Comparison of ENCODE assay signal across 12 cellular contexts in the genomic region with DNA sequence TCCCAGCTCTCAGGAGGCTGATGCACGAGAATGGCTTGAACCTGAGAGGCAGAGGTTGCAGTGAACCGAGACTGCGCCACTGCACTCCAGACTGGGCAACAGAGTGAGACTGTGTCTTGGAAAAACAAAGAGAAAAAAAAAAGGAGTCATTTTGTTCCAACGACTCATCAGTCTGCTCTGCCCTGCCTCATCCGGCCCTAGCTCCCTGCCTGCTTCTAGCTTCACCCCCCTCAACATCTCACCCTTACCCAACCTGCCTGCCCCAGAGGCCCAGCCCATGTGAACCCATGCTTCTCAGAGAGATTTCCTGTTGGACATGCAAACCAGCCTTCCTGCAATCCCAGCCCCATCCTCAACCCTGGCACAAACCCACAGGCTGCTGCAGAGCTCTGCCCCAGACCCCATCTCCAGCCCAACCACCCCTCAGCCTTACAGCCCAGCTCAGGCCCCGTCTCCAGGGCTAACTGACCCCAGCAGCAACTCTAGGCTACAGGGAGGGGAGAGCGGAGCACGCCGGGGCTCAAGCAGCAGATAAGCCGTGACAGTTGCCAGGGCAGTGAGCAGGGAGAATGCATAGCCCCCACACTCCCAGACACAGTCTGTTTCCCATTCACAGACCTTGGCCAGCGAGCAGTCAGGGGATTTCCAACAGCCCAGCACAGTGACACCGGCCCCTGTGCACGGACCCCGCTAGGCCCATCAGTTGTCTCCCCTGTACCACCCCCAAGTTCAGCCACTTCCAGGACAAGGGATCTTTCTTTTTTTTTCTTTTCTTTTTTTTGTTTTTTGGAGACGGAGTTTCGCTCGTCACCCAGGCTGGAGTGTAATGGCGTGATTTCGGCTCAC.
DNase-seq lines count a peak whose midpoint lies in the region; ATAC-seq and TF ChIP-seq lines count a peak whose summit lies in the region.
"Had no signal": no experiment of that assay in that cellular context is flagged by ENCODE, and none has a peak within 500 bp of the region (broad histone marks: within the 10 kb centered on the region; RNA-seq: fewer than 3 reads in every experiment).

No MANE protein-coding gene starts in this region.

- H3K27me3 ChIP-seq in OCI-LY1 (ENCODE audit: insufficient read depth, low read length) (no peaks in the 10 kb centered on the region), neural progenitor cell (no peaks in the 10 kb centered on the region)

- H3K27me3 Mint-ChIP-seq in effector memory CD8-positive, alpha-beta T cell, result no peaks in the 10 kb centered on the region
- no peaks in the 10 kb centered on the region for H3K27me3 Mint-ChIP-seq in neural progenitor cell (ENCODE audit: insufficient read depth, low read depth)
- H3K27me3 Mint-ChIP-seq in activated CD4-positive, alpha-beta T cell treated with anti-CD3 and anti-CD28 coated beads, Interleukin-2, amount 10 ng/mL, durations not matched to agents 7 days and 5 days, result no peaks in the 10 kb centered on the region

- H3K9me3 Mint-ChIP-seq in effector memory CD8-positive, alpha-beta T cell, result no peaks in the 10 kb centered on the region
- no peaks in the 10 kb centered on the region for H3K9me3 Mint-ChIP-seq in neural progenitor cell
- no peaks in the 10 kb centered on the region for H3K9me3 Mint-ChIP-seq in activated CD4-positive, alpha-beta T cell treated with anti-CD3 and anti-CD28 coated beads, Interleukin-2, amount 10 ng/mL, durations not matched to agents 7 days and 5 days

- H3K4me3 ChIP-seq in OCI-LY1 (ENCODE audit: low read depth, low read length, poor library complexity, severe bottlenecking), result no peak overlapping the region
- H3K4me3 ChIP-seq in neural progenitor cell, result no peak overlapping the region
- H3K4me3 ChIP-seq: HAP-1 had no signal

- H3K9me2 ChIP-seq in OCI-LY1 (ENCODE audit: low read depth, low read length), result no peaks in the 10 kb centered on the region

- peaks cover 0 to 4% of the 10 kb centered on the region in 2 donors for H3K4me1 Mint-ChIP-seq in effector memory CD8-positive, alpha-beta T cell (ENCODE audit: low read depth in 2 of 2)
- H3K4me1 Mint-ChIP-seq in neural progenitor cell, result peaks cover 28% of the 10 kb centered on the region
- H3K4me1 Mint-ChIP-seq in activated CD4-positive, alpha-beta T cell treated with anti-CD3 and anti-CD28 coated beads, Interleukin-2, amount 10 ng/mL, durations not matched to agents 7 days and 5 days, result peaks cover 1% of the 10 kb centered on the region

- POLR2A ChIA-PET in activated CD4-positive, alpha-beta T cell treated with anti-CD3 and anti-CD28 coated beads, Interleukin-2, amount 10 ng/mL, durations not matched to agents 7 days and 5 days (lab: Charles Lee), result no interaction called here

- H3K9ac ChIP-seq in OCI-LY1 (ENCODE audit: low read length), result no peak overlapping the region; the same call in 1 of the 2 replicates
- no peak overlapping the region for H3K9ac ChIP-seq in neural progenitor cell

- no peaks in the 10 kb centered on the region for H3K9me3 ChIP-seq in OCI-LY1 (ENCODE audit: low read length)
- no peaks in the 10 kb centered on the region for H3K9me3 ChIP-seq in neural progenitor cell (ENCODE audit: low read depth)
- H3K9me3 ChIP-seq: HAP-1 had no signal

- peaks cover 25% of the 10 kb centered on the region for H3K36me3 Mint-ChIP-seq in effector memory CD8-positive, alpha-beta T cell (ENCODE audit: insufficient read depth)
- peaks cover 6% of the 10 kb centered on the region for H3K36me3 Mint-ChIP-seq in neural progenitor cell
- H3K36me3 Mint-ChIP-seq in activated CD4-positive, alpha-beta T cell treated with anti-CD3 and anti-CD28 coated beads, Interleukin-2, amount 10 ng/mL, durations not matched to agents 7 days and 5 days (ENCODE audit: low read depth), result no peaks in the 10 kb centered on the region

- no peak overlapping the region for H3K4me3 Mint-ChIP-seq in effector memory CD8-positive, alpha-beta T cell
- H3K4me3 Mint-ChIP-seq in neural progenitor cell, result peak overlapping the region; percentile 12
- H3K4me3 Mint-ChIP-seq in activated CD4-positive, alpha-beta T cell treated with anti-CD3 and anti-CD28 coated beads, Interleukin-2, amount 10 ng/mL, durations not matched to agents 7 days and 5 days, result no peak overlapping the region

- H3K27ac ChIP-seq in OCI-LY1 (ENCODE audit: low read depth, low read length, poor library complexity, severe bottlenecking) (peak overlapping the region; percentile 52), neural progenitor cell (no peak overlapping the region)

- H3K79me2 ChIP-seq in OCI-LY1 (ENCODE audit: insufficient read depth, low read length), result no peaks in the 10 kb centered on the region
- H3K79me2 ChIP-seq in neural progenitor cell (ENCODE audit: low read depth), result no peaks in the 10 kb centered on the region

- no peak for ATAC-seq in effector memory CD8-positive, alpha-beta T cell (replicated peaks)
- ATAC-seq in HG02623 (IDR thresholded peaks at IDR 0.05; ENCODE audit: unreplicated experiment), result no peak

- H3K36me3 ChIP-seq in OCI-LY1 (ENCODE audit: insufficient read depth, low read length) (peaks cover 30% of the 10 kb centered on the region), neural progenitor cell (no peaks in the 10 kb centered on the region)

- H2AFZ ChIP-seq in OCI-LY1 (ENCODE audit: low read length), result no peak overlapping the region
- H2AFZ ChIP-seq in neural progenitor cell (replicated peaks), result no peak overlapping the region

- H3K27ac Mint-ChIP-seq in effector memory CD8-positive, alpha-beta T cell, result peak overlapping the region; percentile 84 to 85
- H3K27ac Mint-ChIP-seq in neural progenitor cell, result peak overlapping the region; percentile 91
- H3K27ac Mint-ChIP-seq in activated CD4-positive, alpha-beta T cell treated with anti-CD3 and anti-CD28 coated beads, Interleukin-2, amount 10 ng/mL, durations not matched to agents 7 days and 5 days, result no peak overlapping the region

- no peak overlapping the region; the same call in 1 of the 2 replicates for H3K4me2 ChIP-seq in OCI-LY1 (ENCODE audit: low read length)
- H3K4me2 ChIP-seq in neural progenitor cell, result no peak overlapping the region

- H3F3A ChIP-seq in OCI-LY1 (ENCODE audit: insufficient read depth, low read length), result no peaks in the 10 kb centered on the region
- peaks cover 4% of the 10 kb centered on the region for H3F3A ChIP-seq in neural progenitor cell (ENCODE audit: low read depth)

- peaks cover 19% of the 10 kb centered on the region for H3K4me1 ChIP-seq in OCI-LY1 (ENCODE audit: insufficient read depth, low read length, severe bottlenecking)
- peaks cover 5% of the 10 kb centered on the region for H3K4me1 ChIP-seq in neural progenitor cell

- H4K20me1 ChIP-seq in OCI-LY1 (ENCODE audit: insufficient read depth, low read length) (no peaks in the 10 kb centered on the region), neural progenitor cell (ENCODE audit: low read depth) (peaks cover 3% of the 10 kb centered on the region)

- DNase-seq in ELF-1 (ENCODE audit: low read depth, low spot score), result peak; percentile 66
- DNase-seq in effector memory CD8-positive, alpha-beta T cell, result no peak
- DNase-seq in neural progenitor cell (ENCODE audit: low spot score), result no peak
- no peak for DNase-seq in HPDE6-E6E7 (ENCODE audit: extremely low spot score)
- DNase-seq in stimulated activated CD4-positive, alpha-beta T cell treated with anti-CD3 and anti-CD28 coated beads, Interleukin-4, amount 100 ng/mL, for 4 hours, result no peak
- DNase-seq in activated CD4-positive, alpha-beta T cell treated with anti-CD3 and anti-CD28 coated beads, Interleukin-2, amount 10 ng/mL, durations not matched to agents 7 days and 5 days, result no peak
- DNase-seq: activated CD8-positive, alpha-beta memory T cell treated with anti-CD3 and anti-CD28 coated beads for 24 hours; DMS79; NCI-H2029 treated with DMSO at 0.1 percent for 48 hours had no signal

- TF ChIP-seq CTCF in OCI-LY1 (IDR thresholded peaks at IDR 0.05; ENCODE audit: low read length) (no peak), neural progenitor cell (IDR thresholded peaks at IDR 0.05) (no peak)

- CTCF ChIA-PET in activated CD4-positive, alpha-beta T cell treated with anti-CD3 and anti-CD28 coated beads, Interleukin-2, amount 10 ng/mL, durations not matched to agents 7 days and 5 days (lab: Charles Lee), result interaction anchor here (0.6 to 1.5 kb wide), 2 partner anchors 15 to 149 kb away, joined by 3 to 8 read pairs; no protein-coding TSS in a partner anchor
